ENCODE assay signal across 14 cellular contexts in the genomic region with DNA sequence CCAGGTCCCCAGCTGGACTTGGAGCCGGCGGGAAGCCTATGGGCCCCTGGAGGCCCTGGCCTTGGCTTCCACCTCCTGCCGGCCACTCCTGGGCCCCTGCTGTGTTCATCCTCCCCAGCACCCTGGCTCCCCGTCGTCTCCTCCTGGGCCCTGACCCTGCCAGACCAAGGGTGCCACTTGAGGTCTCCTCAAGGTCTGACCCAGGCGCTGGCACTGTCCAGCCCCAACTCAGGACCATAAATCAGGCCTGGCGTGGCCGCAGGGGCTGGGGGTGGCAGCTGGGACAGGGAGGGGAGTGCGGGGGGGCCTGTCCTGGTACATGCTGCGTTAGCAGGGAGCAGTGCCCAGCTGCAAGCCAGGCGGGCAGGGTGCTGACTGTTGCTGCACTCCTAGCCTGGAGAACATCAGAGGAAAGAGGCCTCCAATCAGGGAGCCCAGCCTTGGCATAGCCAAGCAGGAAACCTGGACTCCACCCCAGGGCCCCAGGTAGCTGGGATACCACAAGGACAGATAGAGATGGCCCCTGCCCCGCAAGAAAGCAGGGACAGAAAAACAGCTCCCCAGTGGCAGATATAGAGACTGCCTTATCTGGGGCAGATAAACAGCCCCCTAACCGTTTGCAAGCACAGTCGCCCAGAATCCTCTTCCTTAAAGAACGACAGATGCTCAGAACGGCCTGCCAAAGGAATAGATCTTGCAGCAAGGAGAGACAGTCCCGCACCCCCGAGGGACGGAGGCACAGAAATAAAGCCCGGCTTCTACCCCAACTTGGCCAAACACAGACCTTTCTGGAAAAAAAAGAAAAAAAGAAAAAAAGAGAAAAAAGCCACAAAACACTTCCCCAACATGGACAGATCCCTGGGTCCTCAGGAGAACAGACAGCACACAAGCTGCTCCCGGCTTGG. TPM values are rescaled to one million over a fixed set of nuclear protein-coding genes. Genes with fewer than 3 reads are reported as not detected.
A peak's percentile ranks its signal among the peaks of the same experiment; 100 is the strongest.
DNase-seq lines count a peak whose midpoint lies in the region; ATAC-seq and TF ChIP-seq lines count a peak whose summit lies in the region.
"Had no signal": no experiment of that assay in that cellular context is flagged by ENCODE, and none has a peak within 500 bp of the region (broad histone marks: within the 10 kb centered on the region; RNA-seq: fewer than 3 reads in every experiment).

No MANE protein-coding gene starts in this region.

- H2BK15ac ChIP-seq in IMR-90 (ENCODE audit: low read depth, low read length) = peak overlapping the region; percentile 79; the same call in 2 of the 3 replicates

- H3K4ac ChIP-seq in IMR-90 (ENCODE audit: low read depth, low read length) = peak overlapping the region; percentile 86

- intact Hi-C loops in IMR-90 (cut with micrococcal nuclease) (no loop called here), right cardiac atrium (cut with DNase I) (no loop called here)

- no peak overlapping the region for H3K27ac Mint-ChIP-seq in chondrocyte (ENCODE audit: unreplicated experiment)
- peak overlapping the region; percentile 63 for H3K27ac Mint-ChIP-seq in stimulated activated effector memory CD8-positive, alpha-beta T cell treated with anti-CD3 and anti-CD28 coated beads, Interleukin-12 subunit alpha, Interleukin-12 subunit beta, amount 100 ng/mL, for 72 hours
- no peak overlapping the region for H3K27ac Mint-ChIP-seq in activated T-helper 17 cell treated with anti-CD3 and anti-CD28 coated beads, Interleukin-2, amount 50 U/mL, for 72 hours
- H3K27ac Mint-ChIP-seq: activated T-cell treated with anti-CD3 and anti-CD28 coated beads, Interleukin-2, amount 50 U/mL, for 72 hours; effector memory CD8-positive, alpha-beta T cell had no signal

- 0 out of 2 replicates have a peak overlapping the region, but pooled peaks have one; percentile 4 for H3K4me2 ChIP-seq in IMR-90 (ENCODE audit: low read depth, low read length)
- H3K4me2 ChIP-seq: hepatocyte had no signal

- peaks cover 15% of the 10 kb centered on the region for H3K9me1 ChIP-seq in IMR-90 (ENCODE audit: insufficient read depth, low read length)

- peak overlapping the region; percentile 86 for H4K5ac ChIP-seq in IMR-90 (ENCODE audit: low read depth, low read length)

- peak overlapping the region; percentile 86; the same call in 1 of the 2 replicates for H2BK20ac ChIP-seq in IMR-90 (ENCODE audit: low read depth, low read length)

- peak overlapping the region; percentile 60 for H2AK9ac ChIP-seq in IMR-90 (replicated peaks; ENCODE audit: low read depth, low read length, poor library complexity)

- ATAC-seq in IMR-90 (ENCODE audit: low read depth) (no peak), right cardiac atrium (peak; percentile 5 to 38)
- ATAC-seq in stimulated activated effector memory CD8-positive, alpha-beta T cell treated with anti-CD3 and anti-CD28 coated beads, Interleukin-12 subunit alpha, Interleukin-12 subunit beta, amount 100 ng/mL, for 72 hours = no peak
- no peak for ATAC-seq in activated T-helper 17 cell treated with anti-CD3 and anti-CD28 coated beads, Interleukin-2, amount 50 U/mL, for 72 hours (replicated peaks)
- ATAC-seq: activated T-cell treated with anti-CD3 and anti-CD28 coated beads, Interleukin-2, amount 50 U/mL, for 72 hours; effector memory CD8-positive, alpha-beta T cell had no signal

- no peaks in the 10 kb centered on the region for H3K79me1 ChIP-seq in IMR-90 (ENCODE audit: low read depth in 1 of 2, low read length in 2 of 2)

- H3K9ac ChIP-seq in IMR-90 (ENCODE audit: low read depth, low read length) = peak overlapping the region; percentile 56

- H3K27ac ChIP-seq in IMR-90 (ENCODE audit: insufficient read depth, low read length) (peak overlapping the region; percentile 93), right cardiac atrium (ENCODE audit: low read length) (peak overlapping the region; percentile 66)
- H3K27ac ChIP-seq: hepatocyte had no signal

- no peaks in the 10 kb centered on the region for H3K9me3 Mint-ChIP-seq in chondrocyte (ENCODE audit: low read depth)
- H3K9me3 Mint-ChIP-seq in stimulated activated effector memory CD8-positive, alpha-beta T cell treated with anti-CD3 and anti-CD28 coated beads, Interleukin-12 subunit alpha, Interleukin-12 subunit beta, amount 100 ng/mL, for 72 hours = no peaks in the 10 kb centered on the region
- H3K9me3 Mint-ChIP-seq in activated T-helper 17 cell treated with anti-CD3 and anti-CD28 coated beads, Interleukin-2, amount 50 U/mL, for 72 hours = no peaks in the 10 kb centered on the region
- H3K9me3 Mint-ChIP-seq: activated T-cell treated with anti-CD3 and anti-CD28 coated beads, Interleukin-2, amount 50 U/mL, for 72 hours; effector memory CD8-positive, alpha-beta T cell had no signal

- peak overlapping the region; percentile 77; the same call in 1 of the 2 replicates for H3K23ac ChIP-seq in IMR-90 (ENCODE audit: low read depth, low read length)

- H4K8ac ChIP-seq in IMR-90 (ENCODE audit: low read depth in 2 of 2, low read length in 2 of 2) = peak overlapping the region; percentile 90 to 93

- CTCF ChIA-PET in IMR-90 (lab: Yijun Ruan, JAX) (interaction anchor here (1.2 to 2.1 kb wide), 2 partner anchors 12 to 38 kb away, joined by 4 to 9 read pairs; partner anchors contain the start of gene NR4A1), GM10248 (lab: Yijun Ruan, JAX) (interaction anchor here (0.8 to 42.5 kb wide), 8 partner anchors 8 to 31 kb away, joined by 3 to 1220 read pairs (median 4); partner anchors contain the start of gene ATG101)

- TF ChIP-seq RAD21 in IMR-90 (IDR thresholded peaks at IDR 0.05; ENCODE audit: low read length) = no peak

- peak overlapping the region; percentile 76 for H2AFZ ChIP-seq in IMR-90 (replicated peaks; ENCODE audit: low read length, poor library complexity)
- H2AFZ ChIP-seq: hepatocyte had no signal

- H3K27me3 Mint-ChIP-seq in chondrocyte (ENCODE audit: low read depth) = peaks cover 2% of the 10 kb centered on the region
- H3K27me3 Mint-ChIP-seq in activated T-helper 17 cell treated with anti-CD3 and anti-CD28 coated beads, Interleukin-2, amount 50 U/mL, for 72 hours = no peaks in the 10 kb centered on the region

- H2BK5ac ChIP-seq in IMR-90 (ENCODE audit: low read depth, low read length, poor library complexity, severe bottlenecking) = peak overlapping the region; percentile 86

- TF ChIP-seq POLR2A in IMR-90 (IDR thresholded peaks at IDR 0.05; ENCODE audit: low read depth, low read length) = no peak

- H3K18ac ChIP-seq in IMR-90 (ENCODE audit: low read depth, low read length) = peak overlapping the region; percentile 70

- dilution Hi-C loops in IMR-90 (cut with HindIII; ENCODE audit: low sequenced_read_pairs, unreplicated experiment) = no loop called here

- BruUV-seq in IMR-90 (replicated peaks; lab: Mats Ljungman, UMichigan) = no TSS peak

- H4K20me1 ChIP-seq in IMR-90 (ENCODE audit: insufficient read depth, low read length) = no peaks in the 10 kb centered on the region

- no peak overlapping the region for H3K4me3 Mint-ChIP-seq in chondrocyte (ENCODE audit: unreplicated experiment)
- H3K4me3 Mint-ChIP-seq in stimulated activated effector memory CD8-positive, alpha-beta T cell treated with anti-CD3 and anti-CD28 coated beads, Interleukin-12 subunit alpha, Interleukin-12 subunit beta, amount 100 ng/mL, for 72 hours = no peak overlapping the region
- no peak overlapping the region for H3K4me3 Mint-ChIP-seq in activated T-helper 17 cell treated with anti-CD3 and anti-CD28 coated beads, Interleukin-2, amount 50 U/mL, for 72 hours
- H3K4me3 Mint-ChIP-seq: activated T-cell treated with anti-CD3 and anti-CD28 coated beads, Interleukin-2, amount 50 U/mL, for 72 hours; effector memory CD8-positive, alpha-beta T cell had no signal

- H3K4me1 ChIP-seq in IMR-90 (ENCODE audit: control insufficient read depth, insufficient read depth, low read length) (peaks cover 24% of the 10 kb centered on the region), right cardiac atrium (ENCODE audit: control insufficient read depth, insufficient read depth, low read length) (peaks cover 5% of the 10 kb centered on the region)

- H4K91ac ChIP-seq in IMR-90 (ENCODE audit: insufficient read depth, low read depth, low read length) = peak overlapping the region; percentile 95

- in situ Hi-C loops in IMR-90 (cut with MboI; ENCODE audit: low sequenced_read_pairs) = no loop called here

- POLR2A ChIA-PET in IMR-90 (lab: Charles Lee; ENCODE audit: unreplicated experiment) (no interaction called here), GM10248 (lab: Yijun Ruan, JAX) (interaction anchor here (1.1 to 1.3 kb wide), 2 partner anchors 12 to 30 kb away, joined by 3 to 4 read pairs; partner anchors contain the start of gene NR4A1)

- 75% methylated on average over 15 of the region's 21 CpGs; no CpG with 5 or more reads in 1 of the 2 experiments for WGBS in IMR-90 (ENCODE audit: extremely low coverage in 2 of 2, insufficient read length in 1 of 2), 2 experiments
- WGBS in right cardiac atrium = 51% methylated on average over 21 of the region's 21 CpGs

- H3K9me3 ChIP-seq in IMR-90 (ENCODE audit: control insufficient read depth, insufficient read depth, low read length) = no peaks in the 10 kb centered on the region
- no peaks in the 10 kb centered on the region for H3K9me3 ChIP-seq in right cardiac atrium (ENCODE audit: control insufficient read depth, low read length)

- peak overlapping the region; percentile 89 for H2BK120ac ChIP-seq in IMR-90 (ENCODE audit: low read depth, low read length)

- H3K14ac ChIP-seq in IMR-90 (replicated peaks; ENCODE audit: low read depth, low read length) = peak overlapping the region; percentile 86

- H3K27me3 ChIP-seq in IMR-90 (ENCODE audit: control insufficient read depth, insufficient read depth, low read length) (no peaks in the 10 kb centered on the region), right cardiac atrium (ENCODE audit: control insufficient read depth, insufficient read depth) (no peaks in the 10 kb centered on the region)

- H3K4me1 Mint-ChIP-seq in chondrocyte (ENCODE audit: low read depth) = no peaks in the 10 kb centered on the region
- peaks cover 18% of the 10 kb centered on the region for H3K4me1 Mint-ChIP-seq in stimulated activated effector memory CD8-positive, alpha-beta T cell treated with anti-CD3 and anti-CD28 coated beads, Interleukin-12 subunit alpha, Interleukin-12 subunit beta, amount 100 ng/mL, for 72 hours
- H3K4me1 Mint-ChIP-seq in activated T-helper 17 cell treated with anti-CD3 and anti-CD28 coated beads, Interleukin-2, amount 50 U/mL, for 72 hours = peaks cover 15% of the 10 kb centered on the region

- no peak overlapping the region for H3K56ac ChIP-seq in IMR-90 (ENCODE audit: extremely low read depth, insufficient read depth, low read length)

- peak overlapping the region; percentile 93 for H2AK5ac ChIP-seq in IMR-90 (ENCODE audit: low read depth, low read length)

- no peak for DNase-seq in IMR-90
- DNase-seq in chondrocyte (ENCODE audit: low spot score) = peak; percentile 82
- DNase-seq in right cardiac atrium = peak; percentile 78 to 89 (median 89)
- no peak for DNase-seq in stimulated activated effector memory CD8-positive, alpha-beta T cell treated with anti-CD3 and anti-CD28 coated beads, Interleukin-12 subunit alpha, Interleukin-12 subunit beta, amount 100 ng/mL, for 72 hours (ENCODE audit: low spot score in 2 of 2)
- no peak for DNase-seq in stimulated activated CD4-positive, alpha-beta T cell treated with anti-CD3 and anti-CD28 coated beads, Interleukin-15, amount 100 ng/mL, for 24 hours
- no peak for DNase-seq in stimulated activated CD8-positive, alpha-beta memory T cell treated with anti-CD3 and anti-CD28 coated beads, Interleukin-4, amount 100 ng/mL, for 48 hours
- no peak for DNase-seq in GM10248 (ENCODE audit: extremely low spot score)
- DNase-seq: activated CD4-positive, alpha-beta T cell treated with anti-CD3 and anti-CD28 coated beads for 4 hours; activated T-cell treated with anti-CD3 and anti-CD28 coated beads, Interleukin-2, amount 50 U/mL, for 72 hours; effector memory CD8-positive, alpha-beta T cell had no signal

- TF ChIP-seq CTCF in IMR-90 (conservative IDR thresholded peaks at IDR 0.05; ENCODE audit: low read depth, low read length) (no peak), chondrocyte (IDR thresholded peaks at IDR 0.05) (no peak), GM10248 (IDR thresholded peaks at IDR 0.05; ENCODE audit: control extremely low read depth, extremely low read depth, low read depth, missing control alignments) (no peak)

- no peak overlapping the region for H3K4me3 ChIP-seq in IMR-90 (ENCODE audit: insufficient read depth, low read depth, low read length)
- H3K4me3 ChIP-seq in right cardiac atrium (ENCODE audit: low read length) = no peak overlapping the region
- H3K4me3 ChIP-seq: hepatocyte had no signal

- peaks cover 11% of the 10 kb centered on the region for H3K36me3 ChIP-seq in IMR-90 (ENCODE audit: control insufficient read depth, insufficient read depth, low read length)

- H3K36me3 Mint-ChIP-seq in chondrocyte (ENCODE audit: low read depth) = no peaks in the 10 kb centered on the region
- peaks cover 10% of the 10 kb centered on the region for H3K36me3 Mint-ChIP-seq in stimulated activated effector memory CD8-positive, alpha-beta T cell treated with anti-CD3 and anti-CD28 coated beads, Interleukin-12 subunit alpha, Interleukin-12 subunit beta, amount 100 ng/mL, for 72 hours
- peaks cover 8% of the 10 kb centered on the region for H3K36me3 Mint-ChIP-seq in activated T-helper 17 cell treated with anti-CD3 and anti-CD28 coated beads, Interleukin-2, amount 50 U/mL, for 72 hours (ENCODE audit: low read depth)

RNA-seq across cellular contexts. Expression of gene ATG101, which starts 6.4 kb away (rescaled TPM):
- total RNA-seq in IMR-90 (2012; rRNA removed) (158 and 167 TPM in 2 replicates), chondrocyte (48.0 to 55.1 TPM (median 50.5 TPM) in 3 replicates), right cardiac atrium (10 to 100 TPM; 24.8 to 30.2 (median 26.9) TPM)
- polyA plus RNA-seq in IMR-90 (2012; rRNA removed) (93.9 and 113 TPM in 2 replicates), right cardiac atrium (33.0 TPM)
- polyA plus RNA-seq in IMR-90 (2012; cell fraction: cytosol; rRNA removed) = 181 and 193 TPM in 2 replicates
- 267 and 321 TPM in 2 replicates for polyA plus RNA-seq in IMR-90 (2012; cell fraction: nucleus; rRNA removed; ENCODE audit: low replicate concordance)
- total RNA-seq in activated T-helper 17 cell treated with anti-CD3 and anti-CD28 coated beads, Interleukin-2, amount 50 U/mL, for 72 hours = 10 to 100 TPM; 27.6 to 31.1 TPM

RNA-seq across cellular contexts. Expression of gene NR4A1, which starts 12.1 kb away (rescaled TPM):
- 6.6 and 23.1 TPM in 2 replicates for total RNA-seq in IMR-90 (2012; rRNA removed)
- polyA plus RNA-seq in IMR-90 (2012; rRNA removed) = 34.1 and 120 TPM in 2 replicates
- 127 and 458 TPM in 2 replicates for polyA plus RNA-seq in IMR-90 (2012; cell fraction: cytosol; rRNA removed)
- 1,801 and 2,637 TPM in 2 replicates for polyA plus RNA-seq in IMR-90 (2012; cell fraction: nucleus; rRNA removed; ENCODE audit: low replicate concordance)
- total RNA-seq in chondrocyte = 5.7 to 7.6 TPM (median 7.3 TPM) in 3 replicates
- total RNA-seq in right cardiac atrium = 100 to 1,000 TPM in 2 of 4 donors, 10 to 100 TPM in 2; 50.2 to 238 (median 85.2) TPM
- 417 TPM for polyA plus RNA-seq in right cardiac atrium
- 10 to 100 TPM in 1 of 2 donors, 1 to 10 TPM in 1; 9.9 to 47.6 TPM for total RNA-seq in activated T-helper 17 cell treated with anti-CD3 and anti-CD28 coated beads, Interleukin-2, amount 50 U/mL, for 72 hours

RNA-seq across cellular contexts. Expression of gene SMIM41, which starts 16.2 kb away (rescaled TPM):
- total RNA-seq in IMR-90 (2012; rRNA removed) (not detected in 2 replicates), chondrocyte (not detected in 3 replicates), right cardiac atrium (under 1 TPM in 3 of 4 donors, not detected in 1; 0.31 to 0.95 (median 0.44) TPM)
- polyA plus RNA-seq in IMR-90 (2012; rRNA removed) (not detected in 2 replicates), right cardiac atrium (0.61 TPM)
- 0.04 and 0.17 TPM in 2 replicates for polyA plus RNA-seq in IMR-90 (2012; cell fraction: cytosol; rRNA removed)
- polyA plus RNA-seq in IMR-90 (2012; cell fraction: nucleus; rRNA removed; ENCODE audit: low replicate concordance) = 0.14 and 0.45 TPM in 2 replicates
- not detected for total RNA-seq in activated T-helper 17 cell treated with anti-CD3 and anti-CD28 coated beads, Interleukin-2, amount 50 U/mL, for 72 hours
- total RNA-seq: activated T-cell treated with anti-CD3 and anti-CD28 coated beads, Interleukin-2, amount 50 U/mL, for 72 hours; hepatocyte had no signal
- polyA plus RNA-seq: aorta, BJ, hepatocyte had no signal

RNA-seq across cellular contexts. Expression of gene TAMALIN, which starts 56.6 kb away (rescaled TPM):
- 2.5 and 2.7 TPM in 2 replicates for total RNA-seq in IMR-90 (2012; rRNA removed)
- polyA plus RNA-seq in IMR-90 (2012; rRNA removed) = 5.3 and 5.9 TPM in 2 replicates
- 6.4 and 9.7 TPM in 2 replicates for polyA plus RNA-seq in IMR-90 (2012; cell fraction: cytosol; rRNA removed)
- polyA plus RNA-seq in IMR-90 (2012; cell fraction: nucleus; rRNA removed; ENCODE audit: low replicate concordance) = 20.2 and 22.8 TPM in 2 replicates
- 11.1 to 15.7 TPM (median 13.7 TPM) in 3 replicates for total RNA-seq in chondrocyte
- total RNA-seq in right cardiac atrium = 10 to 100 TPM; 20.8 to 39.3 (median 30.0) TPM
- polyA plus RNA-seq in right cardiac atrium = 30.3 TPM
- total RNA-seq in activated T-helper 17 cell treated with anti-CD3 and anti-CD28 coated beads, Interleukin-2, amount 50 U/mL, for 72 hours = 10 to 100 TPM in 1 of 2 donors, 1 to 10 TPM in 1; 3.5 to 26.3 TPM

Comparison
In these comparisons a context has a peak if more than half of its experiments do, and no peak if none do; other contexts are left out.
1. ATAC-seq: peak in right cardiac atrium (2 of 2); none in IMR-90 (single experiment), stimulated activated effector memory CD8-positive, alpha-beta T cell treated with anti-CD3 and anti-CD28 coated beads, Interleukin-12 subunit alpha, Interleukin-12 subunit beta, amount 100 ng/mL, for 72 hours (single experiment) and activated T-helper 17 cell treated with anti-CD3 and anti-CD28 coated beads, Interleukin-2, amount 50 U/mL, for 72 hours (single experiment).
2. DNase-seq: peak in chondrocyte (single experiment) and right cardiac atrium (3 of 3); none in IMR-90 (single experiment), stimulated activated effector memory CD8-positive, alpha-beta T cell treated with anti-CD3 and anti-CD28 coated beads, Interleukin-12 subunit alpha, Interleukin-12 subunit beta, amount 100 ng/mL, for 72 hours (0 of 2), stimulated activated CD4-positive, alpha-beta T cell treated with anti-CD3 and anti-CD28 coated beads, Interleukin-15, amount 100 ng/mL, for 24 hours (single experiment), stimulated activated CD8-positive, alpha-beta memory T cell treated with anti-CD3 and anti-CD28 coated beads, Interleukin-4, amount 100 ng/mL, for 48 hours (single experiment) and GM10248 (single experiment).